In genomic region chr20:57649617-57650015, GRCh38 we compare ENCODE assay signal across 15 cellular contexts. TPM values are rescaled to one million over a fixed set of nuclear protein-coding genes. Genes with fewer than 3 reads are reported as not detected.
"Had no signal": no experiment of that assay in that cellular context is flagged by ENCODE, and none has a peak within 500 bp of the region (broad histone marks: within the 10 kb centered on the region; RNA-seq: fewer than 3 reads in every experiment).

No MANE protein-coding gene starts in this region.

- H3K27me3 Mint-ChIP-seq: activated naive CD8-positive, alpha-beta T cell had no signal

- DNase-seq: activated CD4-positive, alpha-beta T cell treated with anti-CD3 and anti-CD28 coated beads for 1 hour; activated CD4-positive, alpha-beta T cell treated with anti-CD3 and anti-CD28 coated beads, Interleukin-2, amount 50 U/mL, for 48 hours; amygdala; naive B cell had no signal

- H3K4me3 ChIP-seq: lung, smooth muscle cell, tibial nerve had no signal

- H3K27ac Mint-ChIP-seq: activated naive CD8-positive, alpha-beta T cell; activated T-helper 2 cell treated with anti-CD3 and anti-CD28 coated beads, Interferon-gamma antibody, Interleukin-2, Interleukin-4, amounts not matched to agents 10 μg/mL and 5 μg/mL and 100 μg/mL, durations not matched to agents 14 hours and 24 hours and 36 hours; brain; stimulated activated effector memory CD8-positive, alpha-beta T cell treated with anti-CD3 and anti-CD28 coated beads, Interleukin-12 subunit alpha, Interleukin-12 subunit beta, amount 100 ng/mL, for 72 hours had no signal

- H3K4me3 Mint-ChIP-seq: activated naive CD8-positive, alpha-beta T cell; brain; naive B cell; stimulated activated effector memory CD8-positive, alpha-beta T cell treated with anti-CD3 and anti-CD28 coated beads, Interleukin-12 subunit alpha, Interleukin-12 subunit beta, amount 100 ng/mL, for 72 hours had no signal

- ATAC-seq: right cardiac atrium; stimulated activated effector memory CD8-positive, alpha-beta T cell treated with anti-CD3 and anti-CD28 coated beads, Interleukin-12 subunit alpha, Interleukin-12 subunit beta, amount 100 ng/mL, for 72 hours had no signal

- H3K9me3 Mint-ChIP-seq: activated T-helper 2 cell treated with anti-CD3 and anti-CD28 coated beads, Interferon-gamma antibody, Interleukin-2, Interleukin-4, amounts not matched to agents 10 μg/mL and 5 μg/mL and 100 μg/mL, durations not matched to agents 14 hours and 24 hours and 36 hours had no signal

- H3K27ac ChIP-seq: tibial nerve had no signal

- H3K27me3 ChIP-seq: tibial nerve had no signal

RNA-seq across cellular contexts. Expression of gene ZBP1, which starts 29.4 kb away (rescaled TPM):
- total RNA-seq: endothelial cell of umbilical vein, frontal cortex, kidney epithelial cell, smooth muscle cell had no signal
- polyA plus RNA-seq: endothelial cell of umbilical vein, smooth muscle cell had no signal
